Comparison of ENCODE assay signal across 18 cellular contexts in genomic region chr12:2108975-2109671, GRCh38.
"Had no signal": no experiment of that assay in that cellular context is flagged by ENCODE, and none has a peak within 500 bp of the region (broad histone marks: within the 10 kb centered on the region; RNA-seq: fewer than 3 reads in every experiment).

No MANE protein-coding gene starts in this region.

- H3K27ac ChIP-seq: breast epithelium, vagina had no signal

- FAIRE-seq: astrocyte had no signal

- H3K27me3 ChIP-seq: breast epithelium, transverse colon, vagina had no signal

- DNase-seq: activated gamma-delta T cell treated with Interleukin-2 at 50 U/mL for 16 hours; activated T-cell treated with anti-CD3 and anti-CD28 coated beads, Interleukin-2, amount 50 U/mL, for 1 hour; dermis blood vessel endothelial cell; effector memory CD4-positive, alpha-beta T cell; foreskin melanocyte; hippocampal formation; kidney glomerular epithelial cell; naive thymus-derived CD4-positive, alpha-beta T cell; stimulated activated CD4-positive, alpha-beta T cell treated with anti-CD3 and anti-CD28 coated beads, Interleukin-12 subunit alpha, Interleukin-12 subunit beta, amount 100 ng/mL, for 4 hours; stimulated activated CD4-positive, alpha-beta T cell treated with anti-CD3 and anti-CD28 coated beads, Interleukin-1b, Interleukin-23, amount 100 ng/mL, for 48 hours; stimulated activated naive CD8-positive, alpha-beta T cell treated with anti-CD3 and anti-CD28 coated beads, Interleukin-15, amount 100 ng/mL, for 72 hours; T-helper 9 cell; transverse colon had no signal

- H3K4me1 ChIP-seq: breast epithelium, vagina had no signal

- H3K9me3 ChIP-seq: breast epithelium, transverse colon, vagina had no signal

- H3K4me3 ChIP-seq: breast epithelium, transverse colon, vagina had no signal

- H3K36me3 ChIP-seq: breast epithelium, transverse colon, vagina had no signal

- ATAC-seq: activated naive CD4-positive, alpha-beta T cell treated with anti-CD3 and anti-CD28 coated beads, Interleukin-2, amount 50 U/mL, for 72 hours; esophagus mucosa; naive thymus-derived CD4-positive, alpha-beta T cell; stimulated activated naive CD8-positive, alpha-beta T cell treated with anti-CD3 and anti-CD28 coated beads, Interleukin-15, amount 100 ng/mL, for 72 hours had no signal
